ENCODE assay signal across 8 cellular contexts in genomic region chr2:136384541-136385303, GRCh38.
A peak's percentile ranks its signal among the peaks of the same experiment; 100 is the strongest.
DNase-seq lines count a peak whose midpoint lies in the region; ATAC-seq, FAIRE-seq and TF ChIP-seq lines count a peak whose summit lies in the region.

No MANE protein-coding gene starts in this region.

- peak overlapping the region; percentile 36 for H3K27ac Mint-ChIP-seq in activated naive CD8-positive, alpha-beta T cell

- H3K27me3 Mint-ChIP-seq in activated naive CD8-positive, alpha-beta T cell, result no peaks in the 10 kb centered on the region

- TF ChIP-seq EP300 in Ishikawa (IDR thresholded peaks at IDR 0.05; ENCODE audit: borderline replicate concordance), result no peak

- no peaks in the 10 kb centered on the region for H3K9me3 Mint-ChIP-seq in activated naive CD8-positive, alpha-beta T cell (ENCODE audit: low read depth)

- peak; percentile 89 for TF ChIP-seq RAD21 in Ishikawa (IDR thresholded peaks at IDR 0.05; ENCODE audit: low read depth)

- no peaks in the 10 kb centered on the region for H3K36me3 Mint-ChIP-seq in activated naive CD8-positive, alpha-beta T cell

- peak; percentile 45 for ATAC-seq in GM21576 (IDR thresholded peaks at IDR 0.05; ENCODE audit: unreplicated experiment)

- DNase-seq in ELR (ENCODE audit: low read depth), result peak; percentile 44
- DNase-seq in RCC 7860 (ENCODE audit: low spot score), result peak; percentile 14
- DNase-seq in hippocampal formation (lab: John Stamatoyannopoulos, UW), result peak; percentile 23 to 53
- DNase-seq in stimulated activated CD4-positive, alpha-beta T cell treated with anti-CD3 and anti-CD28 coated beads, Interleukin-1b, Interleukin-23, amount 100 ng/mL, for 48 hours, result peak; percentile 47
- DNase-seq in HPDE6-E6E7 (ENCODE audit: extremely low spot score), result no peak

- FAIRE-seq in RCC 7860 (lab: Jason Lieb, UNC), result no peak

- peaks cover 36% of the 10 kb centered on the region for H3K4me1 Mint-ChIP-seq in activated naive CD8-positive, alpha-beta T cell (ENCODE audit: low read depth)

- H3K4me3 Mint-ChIP-seq in activated naive CD8-positive, alpha-beta T cell, result no peak overlapping the region

TF ChIP-seq in Ishikawa, 13 proteins besides CTCF, POLR2A, EP300 and RAD21:
- no peak for TF ChIP-seq CREB1 (IDR thresholded peaks at IDR 0.05; ENCODE audit: low read depth)
- TF ChIP-seq CEBPB (IDR thresholded peaks at IDR 0.05), result no peak
- no peak for TF ChIP-seq NFIC (IDR thresholded peaks at IDR 0.05)
- TF ChIP-seq TAF1 (IDR thresholded peaks at IDR 0.05; ENCODE audit: low read depth), result no peak
- TF ChIP-seq USF1 (IDR thresholded peaks at IDR 0.05), result no peak
- TF ChIP-seq EGR1 (IDR thresholded peaks at IDR 0.05), result no peak
- no peak for TF ChIP-seq MAX (IDR thresholded peaks at IDR 0.05)
- no peak for TF ChIP-seq TCF12 (IDR thresholded peaks at IDR 0.05; ENCODE audit: low read depth)
- TF ChIP-seq REST (IDR thresholded peaks at IDR 0.05; ENCODE audit: low read depth), result no peak
- TF ChIP-seq YY1 (IDR thresholded peaks at IDR 0.05; ENCODE audit: low read depth), result no peak
- no peak for TF ChIP-seq TEAD4 (IDR thresholded peaks at IDR 0.05)
- no peak for TF ChIP-seq FOXM1 (IDR thresholded peaks at IDR 0.05; ENCODE audit: borderline replicate concordance, low read depth)
- no peak for TF ChIP-seq ZBTB7A (IDR thresholded peaks at IDR 0.05; ENCODE audit: low read depth)
TF ChIP-seq in Ishikawa: peak in this region for 0.
